ENCODE assay signal across 31 cellular contexts in genomic region chr7:18820981-18821380, GRCh38.
"Had no signal": no experiment of that assay in that cellular context is flagged by ENCODE, and none has a peak within 500 bp of the region (broad histone marks: within the 10 kb centered on the region; RNA-seq: fewer than 3 reads in every experiment).

No MANE protein-coding gene starts in this region.

- H3K4me1 ChIP-seq: adrenal gland, body of pancreas, breast epithelium had no signal

- H3K27ac ChIP-seq: adrenal gland, body of pancreas, brain microvascular endothelial cell, breast epithelium, VCaP had no signal

- H3K36me3 ChIP-seq: adrenal gland, brain microvascular endothelial cell, breast epithelium had no signal

- H3K4me3 ChIP-seq: adrenal gland, body of pancreas, breast epithelium had no signal

- ATAC-seq: activated CD8-positive, alpha-beta T cell treated with anti-CD3 and anti-CD28 coated beads for 36 hours; activated naive CD4-positive, alpha-beta T cell treated with anti-CD3 and anti-CD28 coated beads, Interleukin-2, amount 50 U/mL, for 72 hours; activated T-cell treated with anti-CD3 and anti-CD28 coated beads, Interleukin-2, amount 50 U/mL, for 4 hours; activated T-cell treated with anti-CD3 and anti-CD28 coated beads, Interleukin-2, amount 50 U/mL, for 72 hours; activated T-helper 17 cell treated with anti-CD3 and anti-CD28 coated beads, Interleukin-2, amount 50 U/mL, for 72 hours; body of pancreas had no signal

- H3K27me3 ChIP-seq: adrenal gland, body of pancreas, brain microvascular endothelial cell, breast epithelium had no signal

- H3K9me3 ChIP-seq: adrenal gland, body of pancreas, breast epithelium had no signal

- DNase-seq: activated B cell treated with CpG ODN at 0.5 μM for 24 hours; activated CD4-positive, alpha-beta memory T cell treated with anti-CD3 and anti-CD28 coated beads for 36 hours; activated CD4-positive, alpha-beta T cell treated with anti-CD3 and anti-CD28 coated beads for 4 hours; activated CD4-positive, alpha-beta T cell treated with anti-CD3 and anti-CD28 coated beads, Interleukin-2, amount 10 ng/mL, durations not matched to agents 24 days and 14 days; activated CD4-positive, alpha-beta T cell treated with anti-CD3 and anti-CD28 coated beads, Interleukin-2, amount 50 U/mL, for 1 hour; activated CD4-positive, alpha-beta T cell treated with anti-CD3 and anti-CD28 coated beads, Interleukin-2, amount 50 U/mL, for 4 hours; activated CD4-positive, CD25-positive, alpha-beta regulatory T cell treated with anti-CD3 and anti-CD28 coated beads, Interleukin-2, amount 50 U/mL, for 72 hours; activated CD8-positive, alpha-beta memory T cell treated with anti-CD3 and anti-CD28 coated beads, Interleukin-2, amount 50 U/mL, for 4 hours; activated CD8-positive, alpha-beta T cell treated with anti-CD3 and anti-CD28 coated beads for 36 hours; activated effector memory CD4-positive, alpha-beta T cell treated with anti-CD3 and anti-CD28 coated beads, Interleukin-2, amount 50 U/mL, for 16 hours; activated gamma-delta T cell treated with Interleukin-2 at 50 U/mL for 16 hours; activated naive CD4-positive, alpha-beta T cell; activated naive CD4-positive, alpha-beta T cell treated with anti-CD3 and anti-CD28 coated beads for 36 hours; activated naive CD4-positive, alpha-beta T cell treated with anti-CD3 and anti-CD28 coated beads, Interleukin-2, amount 50 U/mL, for 16 hours; activated naive CD8-positive, alpha-beta T cell treated with anti-CD3 and anti-CD28 coated beads for 36 hours; activated T-cell treated with anti-CD3 and anti-CD28 coated beads for 4 hours; activated T-cell treated with anti-CD3 and anti-CD28 coated beads, Interleukin-2, amount 50 U/mL, for 1 hour; activated T-cell treated with anti-CD3 and anti-CD28 coated beads, Interleukin-2, amount 50 U/mL, for 4 hours; activated T-cell treated with anti-CD3 and anti-CD28 coated beads, Interleukin-2, amount 50 U/mL, for 72 hours; adrenal gland; amniotic stem cell; aorta; body of pancreas; brain microvascular endothelial cell; central memory CD4-positive, alpha-beta T cell; T-helper 2 cell; T-helper 9 cell had no signal
